Comparison of ENCODE assay signal across 18 cellular contexts in the genomic region with DNA sequence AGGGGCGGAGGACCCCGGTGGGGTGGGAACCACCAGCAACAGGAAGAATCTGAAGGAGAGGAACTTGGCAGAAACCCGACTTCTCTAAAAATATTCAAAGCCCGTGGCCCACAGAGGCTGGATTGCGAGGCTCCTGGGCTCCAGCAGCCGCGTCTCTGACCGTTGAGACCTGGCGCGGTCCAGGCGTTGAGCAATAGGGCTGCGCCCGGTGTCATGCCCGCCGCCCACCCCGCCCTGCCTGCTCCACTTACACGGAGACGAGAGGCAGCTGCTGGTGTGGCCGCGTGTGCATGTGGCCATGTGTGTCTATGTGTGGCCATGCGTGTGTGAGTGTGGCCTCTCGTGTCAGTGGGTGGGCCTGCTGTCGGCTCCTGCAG.
A peak's percentile ranks its signal among the peaks of the same experiment; 100 is the strongest.
DNase-seq lines count a peak whose midpoint lies in the region; ATAC-seq lines count a peak whose summit lies in the region.
"Had no signal": no experiment of that assay in that cellular context is flagged by ENCODE, and none has a peak within 500 bp of the region (broad histone marks: within the 10 kb centered on the region; RNA-seq: fewer than 3 reads in every experiment).

No MANE protein-coding gene starts in this region.

- peaks cover 0 to 28% (median 4%) of the 10 kb centered on the region in 7 donors for H3K4me1 Mint-ChIP-seq in naive thymus-derived CD4-positive, alpha-beta T cell
- H3K4me1 Mint-ChIP-seq in T-helper 2 cell treated with Interferon-gamma antibody and Interleukin-4, amounts not matched to agents 5 μg/mL and 100 μg/mL, for 36 hours (ENCODE audit: low read depth): peaks cover 6% of the 10 kb centered on the region

- no peaks in the 10 kb centered on the region for H3K9me3 ChIP-seq in naive thymus-derived CD4-positive, alpha-beta T cell (ENCODE audit: control insufficient read depth in 2 of 3, low read length in 3 of 3)
- H3K9me3 ChIP-seq: A549, tibial nerve had no signal

- no peak overlapping the region for H3K27ac ChIP-seq in naive thymus-derived CD4-positive, alpha-beta T cell (ENCODE audit: low read depth, low read length)
- H3K27ac ChIP-seq: A549 had no signal

- H3K4me3 ChIP-seq in naive thymus-derived CD4-positive, alpha-beta T cell (ENCODE audit: low read length): no peak overlapping the region
- H3K4me3 ChIP-seq: A549, tibial nerve had no signal

- H3K4me3 Mint-ChIP-seq in naive thymus-derived CD4-positive, alpha-beta T cell: no peak overlapping the region
- H3K4me3 Mint-ChIP-seq in T-helper 2 cell treated with Interferon-gamma antibody and Interleukin-4, amounts not matched to agents 5 μg/mL and 100 μg/mL, for 36 hours: no peak overlapping the region
- H3K4me3 Mint-ChIP-seq: activated CD4-positive, alpha-beta T cell treated with anti-CD3 and anti-CD28 coated beads, Interleukin-2, amount 10 ng/mL, durations not matched to agents 24 days and 14 days; natural killer cell treated with Interleukin-12 subunit alpha and Interleukin-12 subunit beta and Interleukin-15 and Interleukin-18, amount 100 ng/mL, for 72 hours had no signal

- H3K36me3 Mint-ChIP-seq in naive thymus-derived CD4-positive, alpha-beta T cell: no peaks in the 10 kb centered on the region
- H3K36me3 Mint-ChIP-seq in T-helper 2 cell treated with Interferon-gamma antibody and Interleukin-4, amounts not matched to agents 5 μg/mL and 100 μg/mL, for 36 hours (ENCODE audit: low read depth): no peaks in the 10 kb centered on the region
- H3K36me3 Mint-ChIP-seq: natural killer cell treated with Interleukin-12 subunit alpha and Interleukin-12 subunit beta and Interleukin-15 and Interleukin-18, amount 100 ng/mL, for 72 hours had no signal

- peak; percentile 63 for ATAC-seq in Right ventricle myocardium inferior
- peak; percentile 55 for ATAC-seq in naive thymus-derived CD4-positive, alpha-beta T cell
- ATAC-seq in HG03159 (IDR thresholded peaks at IDR 0.05; ENCODE audit: unreplicated experiment): no peak
- no peak for ATAC-seq in GM21423 (IDR thresholded peaks at IDR 0.05; ENCODE audit: unreplicated experiment)
- ATAC-seq: A549; natural killer cell treated with Interleukin-12 subunit alpha and Interleukin-12 subunit beta and Interleukin-15 and Interleukin-18, amount 100 ng/mL, for 72 hours had no signal

- POLR2A ChIA-PET in naive thymus-derived CD4-positive, alpha-beta T cell (lab: Charles Lee): no interaction called here

- H3K9me3 Mint-ChIP-seq in naive thymus-derived CD4-positive, alpha-beta T cell: no peaks in the 10 kb centered on the region
- no peaks in the 10 kb centered on the region for H3K9me3 Mint-ChIP-seq in T-helper 2 cell treated with Interferon-gamma antibody and Interleukin-4, amounts not matched to agents 5 μg/mL and 100 μg/mL, for 36 hours
- H3K9me3 Mint-ChIP-seq: activated CD4-positive, alpha-beta T cell treated with anti-CD3 and anti-CD28 coated beads, Interleukin-2, amount 10 ng/mL, durations not matched to agents 24 days and 14 days; natural killer cell treated with Interleukin-12 subunit alpha and Interleukin-12 subunit beta and Interleukin-15 and Interleukin-18, amount 100 ng/mL, for 72 hours had no signal

- CTCF ChIA-PET in naive thymus-derived CD4-positive, alpha-beta T cell (lab: Charles Lee): interaction anchor here (1.7 kb wide), 1 partner anchor 162 kb away, joined by 19 read pairs; no protein-coding TSS in a partner anchor

- no peaks in the 10 kb centered on the region for H3K4me1 ChIP-seq in naive thymus-derived CD4-positive, alpha-beta T cell (ENCODE audit: control insufficient read depth in 2 of 2, insufficient read depth in 2 of 2, low read length in 2 of 2)
- H3K4me1 ChIP-seq: A549 had no signal

- no peaks in the 10 kb centered on the region for H3K27me3 ChIP-seq in naive thymus-derived CD4-positive, alpha-beta T cell (ENCODE audit: control insufficient read depth in 2 of 2, insufficient read depth in 2 of 2, low read length in 2 of 2)
- H3K27me3 ChIP-seq: tibial nerve had no signal

- no peak overlapping the region for H3K27ac Mint-ChIP-seq in naive thymus-derived CD4-positive, alpha-beta T cell
- no peak overlapping the region for H3K27ac Mint-ChIP-seq in T-helper 2 cell treated with Interferon-gamma antibody and Interleukin-4, amounts not matched to agents 5 μg/mL and 100 μg/mL, for 36 hours
- H3K27ac Mint-ChIP-seq: activated CD4-positive, alpha-beta T cell treated with anti-CD3 and anti-CD28 coated beads, Interleukin-2, amount 10 ng/mL, durations not matched to agents 24 days and 14 days had no signal

- H3K27me3 Mint-ChIP-seq in naive thymus-derived CD4-positive, alpha-beta T cell: peaks cover 0 to 25% (median 10%) of the 10 kb centered on the region in 5 donors
- H3K27me3 Mint-ChIP-seq in T-helper 2 cell treated with Interferon-gamma antibody and Interleukin-4, amounts not matched to agents 5 μg/mL and 100 μg/mL, for 36 hours (ENCODE audit: low read depth): no peaks in the 10 kb centered on the region

- intact Hi-C loops in Right ventricle myocardium inferior (cut with DNase I): no loop called here
- intact Hi-C loops in naive thymus-derived CD4-positive, alpha-beta T cell (cut with micrococcal nuclease): no loop called here

- no peaks in the 10 kb centered on the region for H3K36me3 ChIP-seq in naive thymus-derived CD4-positive, alpha-beta T cell (ENCODE audit: control insufficient read depth in 2 of 3, insufficient read depth in 3 of 3, low read length in 3 of 3)
- H3K36me3 ChIP-seq: tibial nerve had no signal

- DNase-seq in Ammon's horn (ENCODE audit: low spot score) (peak; percentile 53), NOMO-1 treated with dmso at 0.1 percent for 144 hours (lab: John Stamatoyannopoulos, UW; ENCODE audit: unreplicated experiment) (peak; percentile 91), Right ventricle myocardium inferior (ENCODE audit: missing footprints) (peak; percentile 81), HK-2 (ENCODE audit: unreplicated experiment) (no peak)
- DNase-seq in naive thymus-derived CD4-positive, alpha-beta T cell: no peak
- no peak for DNase-seq in T-helper 2 cell treated with Interferon-gamma antibody and Interleukin-4, amounts not matched to agents 5 μg/mL and 100 μg/mL, for 36 hours (ENCODE audit: low spot score)
- DNase-seq: activated CD4-positive, alpha-beta T cell treated with anti-CD3 and anti-CD28 coated beads, Interleukin-2, amount 10 ng/mL, durations not matched to agents 24 days and 14 days; activated T-cell treated with anti-CD3 and anti-CD28 coated beads, Interleukin-2, amount 50 U/mL, for 1 hour; GF-D8; NCI-H146; NCI-H524; stimulated activated CD4-positive, alpha-beta T cell treated with anti-CD3 and anti-CD28 coated beads, Interleukin-2, amount 100 ng/mL, for 24 hours; stimulated activated CD8-positive, alpha-beta memory T cell treated with anti-CD3 and anti-CD28 coated beads, Interleukin-4, amount 100 ng/mL, for 48 hours had no signal

Comparison
In these comparisons a context has a peak if more than half of its experiments do, and no peak if none do; other contexts are left out.
1. DNase-seq: peak in Ammon's horn (single experiment), NOMO-1 treated with dmso at 0.1 percent for 144 hours (single experiment) and Right ventricle myocardium inferior (single experiment); none in naive thymus-derived CD4-positive, alpha-beta T cell (0 of 9), T-helper 2 cell treated with Interferon-gamma antibody and Interleukin-4, amounts not matched to agents 5 μg/mL and 100 μg/mL, for 36 hours (single experiment) and HK-2 (single experiment).
2. ATAC-seq: peak in Right ventricle myocardium inferior (single experiment) and naive thymus-derived CD4-positive, alpha-beta T cell (single experiment); none in HG03159 (single experiment) and GM21423 (single experiment).